ENCODE assay signal across 11 cellular contexts in the genomic region with DNA sequence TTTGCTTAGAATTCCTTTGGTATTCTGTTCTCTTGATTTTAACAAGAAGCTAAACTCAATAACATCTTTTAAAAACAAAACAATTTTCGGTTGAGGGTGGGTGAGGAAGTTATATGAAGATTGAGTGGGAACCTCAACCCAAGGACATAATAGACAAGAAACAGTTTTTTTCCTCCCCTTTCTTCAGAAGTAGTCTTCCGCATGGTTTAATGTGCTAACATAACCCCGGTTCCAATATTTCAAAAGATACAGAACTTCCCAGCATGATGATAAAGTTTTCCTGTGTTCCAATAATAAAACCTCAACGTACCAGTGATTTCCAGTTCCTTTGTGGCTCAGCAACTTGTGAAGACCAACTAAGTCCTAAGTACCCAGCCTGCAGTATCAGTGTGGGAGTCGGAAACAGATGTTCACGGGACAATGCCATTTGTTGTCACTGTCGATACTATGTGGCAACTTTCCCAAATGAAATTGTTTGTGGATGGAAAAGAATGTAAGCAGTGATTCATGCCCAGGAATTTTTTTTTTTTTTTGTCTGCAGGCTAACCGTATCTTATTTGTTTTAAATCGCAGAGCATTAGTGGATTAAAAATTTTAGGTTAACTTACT. TPM values are rescaled to one million over a fixed set of nuclear protein-coding genes. Genes with fewer than 3 reads are reported as not detected.
A peak's percentile ranks its signal among the peaks of the same experiment; 100 is the strongest.
DNase-seq lines count a peak whose midpoint lies in the region; ATAC-seq, FAIRE-seq and TF ChIP-seq lines count a peak whose summit lies in the region.
"Had no signal": no experiment of that assay in that cellular context is flagged by ENCODE, and none has a peak within 500 bp of the region (broad histone marks: within the 10 kb centered on the region; RNA-seq: fewer than 3 reads in every experiment).

No MANE protein-coding gene starts in this region.

- peak; percentile 34 for ATAC-seq in lung (ENCODE audit: insufficient read depth, low FRiP score)
- no peak for ATAC-seq in HG03565 (IDR thresholded peaks at IDR 0.05; ENCODE audit: unreplicated experiment)

- H3K4me3 Mint-ChIP-seq in activated T-cell treated with anti-CD3 and anti-CD28 coated beads, Interleukin-2, amount 50 U/mL, for 24 hours = no peak overlapping the region
- H3K4me3 Mint-ChIP-seq: dendritic cell treated with granulocyte-macrophage colony-stimulating factor and Interleukin-4, amounts not matched to agents 40 ng/mL and 50 ng/mL, for 4 days had no signal

- H3K9ac ChIP-seq in H1 (replicated peaks in 1 of 4; ENCODE audit: extremely low read depth in 1 of 4, low read depth in 3 of 4, low read length in 3 of 4) (no peak overlapping the region), MM.1S (ENCODE audit: low read length) (no peak overlapping the region)

- no peak overlapping the region for H2AK5ac ChIP-seq in H1 (ENCODE audit: low read depth, low read length)

- H3K27me3 Mint-ChIP-seq in activated T-cell treated with anti-CD3 and anti-CD28 coated beads, Interleukin-2, amount 50 U/mL, for 24 hours = peaks cover 34% of the 10 kb centered on the region

- H3K23me2 ChIP-seq in H1 (ENCODE audit: low read depth, low read length) = no peaks in the 10 kb centered on the region

- POLR2A ChIA-PET in H1 (lab: Charles Lee; ENCODE audit: partially characterized antibody) = interaction anchor here (1.0 kb wide), 1 partner anchor 10 kb away, joined by 3 read pairs; no protein-coding TSS in a partner anchor

- no peak for TF ChIP-seq CTCF in LNCaP clone FGC (IDR thresholded peaks at IDR 0.05; ENCODE audit: control insufficient read depth, extremely low read depth, insufficient read depth)
- TF ChIP-seq CTCF in H1 (IDR thresholded peaks at IDR 0.05; ENCODE audit: control extremely low read depth in 1 of 3, insufficient read depth in 1 of 3, low read depth in 1 of 3, low read length in 3 of 3) = no peak
- no peak for TF ChIP-seq CTCF in lung (IDR thresholded peaks at IDR 0.05; ENCODE audit: control extremely low read depth, extremely low read depth)
- TF ChIP-seq CTCF in MM.1S (IDR thresholded peaks at IDR 0.05; ENCODE audit: low read length) = no peak

- H4K91ac ChIP-seq in H1 (replicated peaks; ENCODE audit: insufficient read length, low read length) = no peak overlapping the region

- no peak overlapping the region for H3K4me2 ChIP-seq in H1 (ENCODE audit: insufficient read depth in 1 of 2, low read depth in 2 of 2, low read length in 2 of 2)
- no peak overlapping the region for H3K4me2 ChIP-seq in MM.1S (ENCODE audit: low read depth, low read length)

- no peak overlapping the region for H3K4me3 ChIP-seq in LNCaP clone FGC (ENCODE audit: low read depth, low read length)
- H3K4me3 ChIP-seq in H1 (ENCODE audit: extremely low read depth in 1 of 4, insufficient read depth in 2 of 4, low read depth in 3 of 4, low read length in 4 of 4) = no peak overlapping the region
- H3K4me3 ChIP-seq in lung = no peak overlapping the region
- H3K4me3 ChIP-seq in MM.1S (ENCODE audit: low read length) = no peak overlapping the region

- H3K36me3 ChIP-seq in H1 (ENCODE audit: control insufficient read depth in 2 of 4, insufficient read depth in 4 of 4, low read length in 3 of 4) = no peaks in the 10 kb centered on the region
- no peaks in the 10 kb centered on the region for H3K36me3 ChIP-seq in lung (ENCODE audit: control insufficient read depth in 2 of 2, insufficient read depth in 2 of 2, low read length in 2 of 2)
- H3K36me3 ChIP-seq in MM.1S (replicated peaks; ENCODE audit: insufficient read depth, low read length) = no peaks in the 10 kb centered on the region

- no peak overlapping the region for H4K5ac ChIP-seq in H1 (ENCODE audit: insufficient read length, low read depth, low read length)

- H3K14ac ChIP-seq in H1 (ENCODE audit: insufficient read length) = no peak overlapping the region

- H3K4ac ChIP-seq in H1 (replicated peaks; ENCODE audit: insufficient read length, low read depth, low read length) = no peak overlapping the region

- TF ChIP-seq POLR2A in H1 (IDR thresholded peaks at IDR 0.05; ENCODE audit: control extremely low read depth in 1 of 2, low read depth in 2 of 2, low read length in 2 of 2) = no peak

- no peak overlapping the region for H2BK120ac ChIP-seq in H1 (replicated peaks; ENCODE audit: low read depth, low read length)

- no peaks in the 10 kb centered on the region for H3K36me3 Mint-ChIP-seq in activated T-cell treated with anti-CD3 and anti-CD28 coated beads, Interleukin-2, amount 50 U/mL, for 24 hours (ENCODE audit: low read depth)

- H3K27me3 ChIP-seq in H1 (replicated peaks in 1 of 4; ENCODE audit: control insufficient read depth in 3 of 4, extremely low read depth in 1 of 4, insufficient read depth in 3 of 4, low read length in 3 of 4) (peaks cover 0 to 1% (median 0%) of the 10 kb centered on the region in 4 experiments; a peak in 3 of 7 replicates), lung (ENCODE audit: control insufficient read depth, insufficient read depth) (no peaks in the 10 kb centered on the region), MM.1S (replicated peaks; ENCODE audit: insufficient read depth, low read length) (no peaks in the 10 kb centered on the region)

- intact Hi-C loops in posterior cingulate gyrus (cut with DNase I) = no loop called here

- 80% methylated on average over 9 of the region's 9 CpGs; no CpG with 5 or more reads in 1 of the 2 experiments for WGBS in H1 (ENCODE audit: extremely low coverage in 1 of 2, insufficient coverage in 1 of 2, insufficient read length in 1 of 2, insufficient replicate concordance in 2 of 2, low coverage in 1 of 2, low lambda C conversion rate in 2 of 2, missing lambda C conversion rate in 1 of 2), 2 experiments
- WGBS in lung, 2 donors = 36 to 53% methylated on average over 9 of the region's 9 CpGs

- H3K79me1 ChIP-seq in H1 (ENCODE audit: low read depth, low read length) = no peaks in the 10 kb centered on the region

- H3K23ac ChIP-seq in H1 (ENCODE audit: insufficient read length) = no peak overlapping the region

- no peak overlapping the region for H2BK15ac ChIP-seq in H1 (ENCODE audit: low read length)

- H2BK5ac ChIP-seq in H1 (ENCODE audit: low read depth, low read length) = no peak overlapping the region

- TF ChIP-seq RAD21 in H1 (IDR thresholded peaks at IDR 0.05 in 1 of 2, conservative IDR thresholded peaks at IDR 0.05 in 1 of 2; ENCODE audit: low read depth in 2 of 2, low read length in 2 of 2) = no peak

- H3K79me2 ChIP-seq in H1 (ENCODE audit: control insufficient read depth in 1 of 2, insufficient read depth in 2 of 2, low read length in 2 of 2) (no peaks in the 10 kb centered on the region), MM.1S (ENCODE audit: low read length) (no peaks in the 10 kb centered on the region)

- H2BK20ac ChIP-seq in H1 (ENCODE audit: low read length) = no peak overlapping the region

- H3K9me3 Mint-ChIP-seq in activated T-cell treated with anti-CD3 and anti-CD28 coated beads, Interleukin-2, amount 50 U/mL, for 24 hours = no peaks in the 10 kb centered on the region
- H3K9me3 Mint-ChIP-seq: dendritic cell treated with granulocyte-macrophage colony-stimulating factor and Interleukin-4, amounts not matched to agents 40 ng/mL and 50 ng/mL, for 4 days had no signal

- no peak for FAIRE-seq in H1 (lab: Jason Lieb, UNC)

- CTCF ChIA-PET in H1 (lab: Charles Lee; ENCODE audit: partially characterized antibody) = interaction anchor here (0.6 to 0.8 kb wide), 3 partner anchors 23 to 934 kb away, joined by 3 read pairs; no protein-coding TSS in a partner anchor

- H3K27ac ChIP-seq in H1 (ENCODE audit: low read depth, low read length) = no peak overlapping the region
- no peak overlapping the region for H3K27ac ChIP-seq in lung (ENCODE audit: low read depth in 1 of 2, low read length in 1 of 2)
- H3K27ac ChIP-seq in MM.1S (ENCODE audit: low read length) = no peak overlapping the region

- no peak overlapping the region for H2AFZ ChIP-seq in H1 (ENCODE audit: low read length)
- H2AFZ ChIP-seq in MM.1S (ENCODE audit: low read length) = no peak overlapping the region

- no peaks in the 10 kb centered on the region for H3K4me1 Mint-ChIP-seq in activated T-cell treated with anti-CD3 and anti-CD28 coated beads, Interleukin-2, amount 50 U/mL, for 24 hours (ENCODE audit: low read depth)

- no peak overlapping the region for H3K56ac ChIP-seq in H1 (replicated peaks; ENCODE audit: insufficient read length, low read depth, low read length)

- no peaks in the 10 kb centered on the region for H3K9me2 ChIP-seq in MM.1S (replicated peaks; ENCODE audit: insufficient read depth, low read length)

- peaks cover 0 to 8% (median 7%) of the 10 kb centered on the region in 4 experiments; a peak in 4 of 7 replicates for H3K4me1 ChIP-seq in H1 (replicated peaks in 1 of 4; ENCODE audit: control insufficient read depth in 3 of 4, insufficient read depth in 4 of 4, low read length in 3 of 4)
- H3K4me1 ChIP-seq in lung (ENCODE audit: control insufficient read depth in 2 of 2, insufficient read depth in 2 of 2, low read length in 2 of 2) = peaks cover 2 to 4% of the 10 kb centered on the region in 2 donors
- peaks cover 18% of the 10 kb centered on the region for H3K4me1 ChIP-seq in MM.1S (ENCODE audit: low read length)

- peak; percentile 65 for DNase-seq in AG08395 (ENCODE audit: low spot score)
- DNase-seq in LNCaP clone FGC (ENCODE audit: low read depth) = peak; percentile 59
- DNase-seq in H1 (ENCODE audit: low read depth in 1 of 2, low spot score in 2 of 2) = no peak
- DNase-seq in lung (ENCODE audit: low spot score) = no peak
- no peak for DNase-seq in posterior cingulate gyrus
- DNase-seq in activated T-cell treated with anti-CD3 and anti-CD28 coated beads, Interleukin-2, amount 50 U/mL, for 24 hours = no peak
- DNase-seq in MM.1S = no peak
- DNase-seq: activated CD4-positive, alpha-beta T cell treated with anti-CD3 and anti-CD28 coated beads for 1 hour; NCI-H187 had no signal

- no peak overlapping the region for H3K18ac ChIP-seq in H1 (ENCODE audit: extremely low read depth, low read length)

- H2BK12ac ChIP-seq in H1 (ENCODE audit: low read depth, low read length) = no peak overlapping the region

- H3K27ac Mint-ChIP-seq in activated T-cell treated with anti-CD3 and anti-CD28 coated beads, Interleukin-2, amount 50 U/mL, for 24 hours = no peak overlapping the region
- H3K27ac Mint-ChIP-seq: dendritic cell treated with granulocyte-macrophage colony-stimulating factor and Interleukin-4, amounts not matched to agents 40 ng/mL and 50 ng/mL, for 4 days had no signal

- peaks cover 7% of the 10 kb centered on the region for H3F3A ChIP-seq in MM.1S (ENCODE audit: insufficient read depth, low read length)

- H3K9me3 ChIP-seq in H1 (ENCODE audit: insufficient read depth in 2 of 2, low read depth in 1 of 2, low read length in 1 of 2) = no peaks in the 10 kb centered on the region
- peaks cover 0 to 2% of the 10 kb centered on the region in 2 donors for H3K9me3 ChIP-seq in lung (ENCODE audit: control insufficient read depth in 2 of 2, insufficient read depth in 1 of 2, low read length in 1 of 2)
- H3K9me3 ChIP-seq in MM.1S (replicated peaks; ENCODE audit: insufficient read depth, low read length) = no peaks in the 10 kb centered on the region

- no peak overlapping the region for H4K8ac ChIP-seq in H1 (ENCODE audit: extremely low read depth, insufficient read depth, low read length)

- no peak for TF ChIP-seq EP300 in H1 (IDR thresholded peaks at IDR 0.05; ENCODE audit: borderline replicate concordance in 1 of 2, low read depth in 2 of 2, low read length in 2 of 2)

- H4K20me1 ChIP-seq in H1 (replicated peaks in 1 of 2; ENCODE audit: control insufficient read depth in 1 of 2, insufficient read depth in 2 of 2, low read length in 2 of 2) (no peaks in the 10 kb centered on the region), MM.1S (ENCODE audit: insufficient read depth, low read length) (no peaks in the 10 kb centered on the region)

RNA-seq across cellular contexts. Expression of a gene that starts 48.5 kb away (rescaled TPM):
- total RNA-seq in H1 (2021; fragmentation: NEBNext Ultra II Directional; extraction: Animal tissue kit (Norgen Biotek cat#: 25700)) = 11.6 and 11.7 TPM in 2 replicates
- polyA plus RNA-seq in H1 (2011; rRNA removed) (1.7 and 2.1 TPM in 2 replicates), lung (1 to 10 TPM; 1.2 to 2.0 TPM)
- 2.4 TPM for polyA plus RNA-seq in H1 (2011; cell fraction: cytosol; rRNA removed)
- polyA plus RNA-seq in H1 (2011; cell fraction: nucleus; rRNA removed) = 4.2 TPM
- polyA plus RNA-seq in H1 (2012, experiment 1 of 2) = 1.9 to 4.9 TPM (median 2.8 TPM) in 4 replicates
- 0.30 TPM for polyA plus RNA-seq in H1 (2012, experiment 2 of 2)
- polyA plus RNA-seq in H1 (2013, experiment 1 of 2) = 8.1 TPM
- polyA plus RNA-seq in H1 (2013, experiment 2 of 2) = 8.4 TPM
- 6.8 and 9.6 TPM in 2 replicates for polyA minus RNA-seq in H1 (2011; rRNA and poly(A)+ RNA removed)
- 3.2 TPM for polyA minus RNA-seq in H1 (2011; cell fraction: cytosol; rRNA and poly(A)+ RNA removed)
- 18.6 TPM for polyA minus RNA-seq in H1 (2011; cell fraction: nucleus; rRNA and poly(A)+ RNA removed)
- 1 to 10 TPM; 3.2 to 8.5 TPM for total RNA-seq in lung

Comparison
In these comparisons a context has a peak if more than half of its experiments do, and no peak if none do; other contexts are left out.
1. DNase-seq: peak in AG08395 (single experiment) and LNCaP clone FGC (single experiment); none in H1 (0 of 2), lung (single experiment), posterior cingulate gyrus (0 of 10), activated T-cell treated with anti-CD3 and anti-CD28 coated beads, Interleukin-2, amount 50 U/mL, for 24 hours (single experiment) and MM.1S (single experiment).